Comparison of ENCODE assay signal across 16 cellular contexts in genomic region chr10:93180402-93181040, GRCh38.
A peak's percentile ranks its signal among the peaks of the same experiment; 100 is the strongest.
DNase-seq lines count a peak whose midpoint lies in the region; ATAC-seq and TF ChIP-seq lines count a peak whose summit lies in the region.
"Had no signal": no experiment of that assay in that cellular context is flagged by ENCODE, and none has a peak within 500 bp of the region (broad histone marks: within the 10 kb centered on the region; RNA-seq: fewer than 3 reads in every experiment).

No MANE protein-coding gene starts in this region.

- H4K20me1 ChIP-seq in neural progenitor cell (ENCODE audit: low read depth): no peaks in the 10 kb centered on the region
- no peaks in the 10 kb centered on the region for H4K20me1 ChIP-seq in smooth muscle cell (ENCODE audit: low read depth)

- H3K9me3 Mint-ChIP-seq in neural progenitor cell: no peaks in the 10 kb centered on the region
- H3K9me3 Mint-ChIP-seq: stimulated activated naive B cell treated with anti-CD40 and anti-IgM and Interleukin-4, amounts not matched to agents 10 μg/mL and 1 μg/mL and 100 μg/mL, for 72 hours had no signal

- H3K27ac ChIP-seq in heart left ventricle (peak overlapping the region in 4 of 12 donors; percentile 20 to 62 (median 57)), neural progenitor cell (no peak overlapping the region), smooth muscle cell (ENCODE audit: low read depth) (no peak overlapping the region)
- H3K27ac ChIP-seq: parathyroid adenoma had no signal

- no peak overlapping the region for H3K27ac Mint-ChIP-seq in neural progenitor cell
- H3K27ac Mint-ChIP-seq: B cell; stimulated activated naive B cell treated with anti-CD40 and anti-IgM and Interleukin-4, amounts not matched to agents 10 μg/mL and 1 μg/mL and 100 μg/mL, for 72 hours had no signal

- H3K27me3 ChIP-seq in heart left ventricle (peaks cover 0 to 3% (median 0%) of the 10 kb centered on the region in 9 donors), neural progenitor cell (no peaks in the 10 kb centered on the region), H7 (ENCODE audit: control insufficient read depth, insufficient read depth, low read length) (no peaks in the 10 kb centered on the region), smooth muscle cell (ENCODE audit: low read depth) (no peaks in the 10 kb centered on the region)

- no peak overlapping the region for H3K9ac ChIP-seq in neural progenitor cell
- no peak overlapping the region for H3K9ac ChIP-seq in smooth muscle cell (ENCODE audit: low read depth)
- H3K9ac ChIP-seq: parathyroid adenoma had no signal

- no peak for TF ChIP-seq POLR2A in heart left ventricle (IDR thresholded peaks at IDR 0.05)

- H3K36me3 ChIP-seq in heart left ventricle: no peaks in the 10 kb centered on the region
- H3K36me3 ChIP-seq in neural progenitor cell: no peaks in the 10 kb centered on the region
- no peaks in the 10 kb centered on the region for H3K36me3 ChIP-seq in H7 (replicated peaks; ENCODE audit: control insufficient read depth, insufficient read depth, low read length)
- H3K36me3 ChIP-seq in smooth muscle cell (ENCODE audit: low read depth): no peaks in the 10 kb centered on the region

- H2AFZ ChIP-seq in neural progenitor cell (replicated peaks) (peak overlapping the region; percentile 89), smooth muscle cell (ENCODE audit: low read depth) (no peak overlapping the region)
- H2AFZ ChIP-seq: parathyroid adenoma had no signal

- H3K4me1 ChIP-seq in heart left ventricle (peaks cover 0 to 5% (median 0%) of the 10 kb centered on the region in 12 donors), neural progenitor cell (no peaks in the 10 kb centered on the region), smooth muscle cell (ENCODE audit: low read depth) (no peaks in the 10 kb centered on the region)
- H3K4me1 ChIP-seq: parathyroid adenoma had no signal

- H3K4me1 Mint-ChIP-seq in neural progenitor cell: peaks cover 9% of the 10 kb centered on the region
- H3K4me1 Mint-ChIP-seq: B cell; stimulated activated naive B cell treated with anti-CD40 and anti-IgM and Interleukin-4, amounts not matched to agents 10 μg/mL and 1 μg/mL and 100 μg/mL, for 72 hours had no signal

- no peaks in the 10 kb centered on the region for H3K79me2 ChIP-seq in neural progenitor cell (ENCODE audit: low read depth)
- no peaks in the 10 kb centered on the region for H3K79me2 ChIP-seq in smooth muscle cell (ENCODE audit: low read depth)
- H3K79me2 ChIP-seq: parathyroid adenoma had no signal

- no peak overlapping the region for H3K4me3 Mint-ChIP-seq in neural progenitor cell
- H3K4me3 Mint-ChIP-seq: B cell; stimulated activated naive B cell treated with anti-CD40 and anti-IgM and Interleukin-4, amounts not matched to agents 10 μg/mL and 1 μg/mL and 100 μg/mL, for 72 hours had no signal

- DNase-seq in Daoy (ENCODE audit: low read depth): peak; percentile 82
- DNase-seq in amniotic epithelial cell (ENCODE audit: low read depth): peak; percentile 42
- peak; percentile 27 to 69 (median 53) for DNase-seq in heart left ventricle
- no peak for DNase-seq in neural progenitor cell (ENCODE audit: low spot score)
- DNase-seq in activated naive CD4-positive, alpha-beta T cell treated with Interleukin-2 at 50 U/mL for 16 hours: no peak
- DNase-seq in glomerular visceral epithelial cell (ENCODE audit: extremely low spot score): no peak
- DNase-seq in H7: no peak
- DNase-seq in smooth muscle cell (lab: John Stamatoyannopoulos, UW; ENCODE audit: unreplicated experiment): no peak
- DNase-seq: activated CD4-positive, CD25-positive, alpha-beta regulatory T cell treated with anti-CD3 and anti-CD28 coated beads, Interleukin-2, amount 50 U/mL, for 72 hours; amniotic stem cell; DND-41; MV-4-11; stimulated activated CD4-positive, alpha-beta T cell treated with anti-CD3 and anti-CD28 coated beads, Interleukin-4, amount 100 ng/mL, for 1 hour; stimulated activated naive B cell treated with anti-CD40 and anti-IgM and Interleukin-4, amounts not matched to agents 10 μg/mL and 1 μg/mL and 100 μg/mL, for 72 hours had no signal

- H3K9me3 ChIP-seq in heart left ventricle: peaks cover 0 to 4% (median 0%) of the 10 kb centered on the region in 12 donors
- no peaks in the 10 kb centered on the region for H3K9me3 ChIP-seq in neural progenitor cell (ENCODE audit: low read depth)
- no peaks in the 10 kb centered on the region for H3K9me3 ChIP-seq in smooth muscle cell (replicated peaks; ENCODE audit: low read depth)

- H3K27me3 Mint-ChIP-seq in neural progenitor cell (ENCODE audit: insufficient read depth, low read depth): peaks cover 3% of the 10 kb centered on the region

- H3K4me2 ChIP-seq in neural progenitor cell (no peak overlapping the region), smooth muscle cell (no peak overlapping the region)

- 62 to 72% (median 68%) methylated on average over 14 to 16 of the region's 16 CpGs for WGBS in heart left ventricle, 4 donors
- 74% methylated on average over 16 of the region's 16 CpGs for WGBS in smooth muscle cell (ENCODE audit: low lambda C conversion rate)

- ATAC-seq in heart left ventricle: peak; percentile 10 to 83 (median 76)
- ATAC-seq: stimulated activated naive B cell treated with anti-CD40 and anti-IgM and Interleukin-4, amounts not matched to agents 10 μg/mL and 1 μg/mL and 100 μg/mL, for 72 hours had no signal

- no peaks in the 10 kb centered on the region for H3F3A ChIP-seq in neural progenitor cell (ENCODE audit: low read depth)
- no peaks in the 10 kb centered on the region for H3F3A ChIP-seq in smooth muscle cell (ENCODE audit: low read depth)

- intact Hi-C loops in heart left ventricle (cut with DNase I): no loop called here

- TF ChIP-seq CTCF in heart left ventricle (IDR thresholded peaks at IDR 0.05) (no peak), neural progenitor cell (IDR thresholded peaks at IDR 0.05) (no peak), smooth muscle cell (IDR thresholded peaks at IDR 0.05; ENCODE audit: borderline replicate concordance, insufficient read depth, poor library complexity, severe bottlenecking) (no peak)

- H3K36me3 Mint-ChIP-seq in neural progenitor cell: no peaks in the 10 kb centered on the region
- H3K36me3 Mint-ChIP-seq: stimulated activated naive B cell treated with anti-CD40 and anti-IgM and Interleukin-4, amounts not matched to agents 10 μg/mL and 1 μg/mL and 100 μg/mL, for 72 hours had no signal

- no peak overlapping the region for H3K4me3 ChIP-seq in heart left ventricle
- no peak overlapping the region for H3K4me3 ChIP-seq in neural progenitor cell
- H3K4me3 ChIP-seq in H7 (ENCODE audit: insufficient read depth, low read depth, low read length): no peak overlapping the region
- no peak overlapping the region for H3K4me3 ChIP-seq in smooth muscle cell

Comparison
In these comparisons a context has a peak if more than half of its experiments do, and no peak if none do; other contexts are left out.
1. DNase-seq: peak in Daoy (single experiment), amniotic epithelial cell (single experiment) and heart left ventricle (5 of 5); none in neural progenitor cell (single experiment), activated naive CD4-positive, alpha-beta T cell treated with Interleukin-2 at 50 U/mL for 16 hours (single experiment), glomerular visceral epithelial cell (single experiment), H7 (single experiment) and smooth muscle cell (single experiment).